1 cellular context compared by ENCODE assay signal in the genomic region with DNA sequence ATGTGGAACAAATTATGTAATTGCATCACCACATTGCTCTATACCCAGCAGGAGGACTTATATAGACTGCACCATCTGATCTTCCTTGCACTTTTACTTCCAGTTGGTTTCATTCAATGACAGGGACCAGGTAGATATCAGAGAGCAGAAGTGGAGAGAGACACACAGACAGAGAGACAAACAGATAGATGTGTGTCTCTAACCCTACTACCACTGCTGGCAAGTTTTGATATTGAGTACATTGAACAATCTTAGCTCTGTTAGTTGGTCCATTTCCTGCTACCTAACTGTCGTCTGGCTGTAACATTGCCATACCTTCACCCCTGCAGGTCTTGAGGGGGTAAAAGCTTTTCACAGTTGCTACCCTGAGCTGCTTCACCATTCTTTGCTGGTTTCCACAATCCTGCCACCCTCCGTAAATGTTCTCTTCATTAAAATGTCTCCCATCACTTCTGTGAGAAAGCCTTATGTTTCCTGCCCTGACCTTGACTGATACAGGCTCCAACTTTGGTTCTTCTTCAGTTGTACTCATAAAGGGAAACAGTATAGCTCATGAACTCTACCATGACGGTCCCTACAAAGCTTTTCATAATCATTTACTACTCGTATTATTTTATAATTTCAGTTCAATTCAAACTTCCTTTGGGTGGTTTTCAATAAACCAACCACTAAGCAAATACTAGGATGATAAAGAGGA.
TF ChIP-seq lines count a peak whose summit lies in the region.

No MANE protein-coding gene starts in this region.

TF ChIP-seq in GM12878, 131 proteins besides CTCF, POLR2A, EP300 and RAD21 (continued from another document):
- TF ChIP-seq, protein P1, sequence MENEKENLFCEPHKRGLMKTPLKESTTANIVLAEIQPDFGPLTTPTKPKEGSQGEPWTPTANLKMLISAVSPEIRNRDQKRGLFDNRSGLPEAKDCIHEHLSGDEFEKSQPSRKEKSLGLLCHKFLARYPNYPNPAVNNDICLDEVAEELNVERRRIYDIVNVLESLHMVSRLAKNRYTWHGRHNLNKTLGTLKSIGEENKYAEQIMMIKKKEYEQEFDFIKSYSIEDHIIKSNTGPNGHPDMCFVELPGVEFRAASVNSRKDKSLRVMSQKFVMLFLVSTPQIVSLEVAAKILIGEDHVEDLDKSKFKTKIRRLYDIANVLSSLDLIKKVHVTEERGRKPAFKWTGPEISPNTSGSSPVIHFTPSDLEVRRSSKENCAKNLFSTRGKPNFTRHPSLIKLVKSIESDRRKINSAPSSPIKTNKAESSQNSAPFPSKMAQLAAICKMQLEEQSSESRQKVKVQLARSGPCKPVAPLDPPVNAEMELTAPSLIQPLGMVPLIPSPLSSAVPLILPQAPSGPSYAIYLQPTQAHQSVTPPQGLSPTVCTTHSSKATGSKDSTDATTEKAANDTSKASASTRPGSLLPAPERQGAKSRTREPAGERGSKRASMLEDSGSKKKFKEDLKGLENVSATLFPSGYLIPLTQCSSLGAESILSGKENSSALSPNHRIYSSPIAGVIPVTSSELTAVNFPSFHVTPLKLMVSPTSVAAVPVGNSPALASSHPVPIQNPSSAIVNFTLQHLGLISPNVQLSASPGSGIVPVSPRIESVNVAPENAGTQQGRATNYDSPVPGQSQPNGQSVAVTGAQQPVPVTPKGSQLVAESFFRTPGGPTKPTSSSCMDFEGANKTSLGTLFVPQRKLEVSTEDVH (IDR thresholded peaks at IDR 0.05; ENCODE audit: low read depth, partially characterized antibody) = no peak
- TF ChIP-seq, protein P2, sequence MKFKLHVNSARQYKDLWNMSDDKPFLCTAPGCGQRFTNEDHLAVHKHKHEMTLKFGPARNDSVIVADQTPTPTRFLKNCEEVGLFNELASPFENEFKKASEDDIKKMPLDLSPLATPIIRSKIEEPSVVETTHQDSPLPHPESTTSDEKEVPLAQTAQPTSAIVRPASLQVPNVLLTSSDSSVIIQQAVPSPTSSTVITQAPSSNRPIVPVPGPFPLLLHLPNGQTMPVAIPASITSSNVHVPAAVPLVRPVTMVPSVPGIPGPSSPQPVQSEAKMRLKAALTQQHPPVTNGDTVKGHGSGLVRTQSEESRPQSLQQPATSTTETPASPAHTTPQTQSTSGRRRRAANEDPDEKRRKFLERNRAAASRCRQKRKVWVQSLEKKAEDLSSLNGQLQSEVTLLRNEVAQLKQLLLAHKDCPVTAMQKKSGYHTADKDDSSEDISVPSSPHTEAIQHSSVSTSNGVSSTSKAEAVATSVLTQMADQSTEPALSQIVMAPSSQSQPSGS (IDR thresholded peaks at IDR 0.05; ENCODE audit: low read length) = no peak
- no peak for TF ChIP-seq RAD51 (IDR thresholded peaks at IDR 0.05)
- no peak for TF ChIP-seq SMARCA5 (IDR thresholded peaks at IDR 0.05)
- no peak for TF ChIP-seq IRF4 (IDR thresholded peaks at IDR 0.05; ENCODE audit: low read depth, low read length)
- TF ChIP-seq JUNB (IDR thresholded peaks at IDR 0.05) = no peak
- TF ChIP-seq IKZF2 (IDR thresholded peaks at IDR 0.05) = no peak
- no peak for TF ChIP-seq IKZF1 (conservative IDR thresholded peaks at IDR 0.05)
- no peak for TF ChIP-seq ZSCAN29 (IDR thresholded peaks at IDR 0.05)
- no peak for TF ChIP-seq KLF5 (IDR thresholded peaks at IDR 0.05; ENCODE audit: partially characterized antibody)
- no peak for TF ChIP-seq SREBF1 (IDR thresholded peaks at IDR 0.05; ENCODE audit: low read length)
- TF ChIP-seq, protein P3, sequence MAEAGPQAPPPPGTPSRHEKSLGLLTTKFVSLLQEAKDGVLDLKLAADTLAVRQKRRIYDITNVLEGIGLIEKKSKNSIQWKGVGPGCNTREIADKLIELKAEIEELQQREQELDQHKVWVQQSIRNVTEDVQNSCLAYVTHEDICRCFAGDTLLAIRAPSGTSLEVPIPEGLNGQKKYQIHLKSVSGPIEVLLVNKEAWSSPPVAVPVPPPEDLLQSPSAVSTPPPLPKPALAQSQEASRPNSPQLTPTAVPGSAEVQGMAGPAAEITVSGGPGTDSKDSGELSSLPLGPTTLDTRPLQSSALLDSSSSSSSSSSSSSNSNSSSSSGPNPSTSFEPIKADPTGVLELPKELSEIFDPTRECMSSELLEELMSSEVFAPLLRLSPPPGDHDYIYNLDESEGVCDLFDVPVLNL (IDR thresholded peaks at IDR 0.05; ENCODE audit: low read depth, low read length) = no peak
TF ChIP-seq in GM12878: peak in this region for 0.
